Comparison of ENCODE assay signal across 24 cellular contexts in genomic region chr7:140597425-140597949, GRCh38. TPM values are rescaled to one million over a fixed set of nuclear protein-coding genes. Genes with fewer than 3 reads are reported as not detected.
DNase-seq lines count a peak whose midpoint lies in the region; ATAC-seq, FAIRE-seq and TF ChIP-seq lines count a peak whose summit lies in the region.
"Had no signal": no experiment of that assay in that cellular context is flagged by ENCODE, and none has a peak within 500 bp of the region (broad histone marks: within the 10 kb centered on the region; RNA-seq: fewer than 3 reads in every experiment).

No MANE protein-coding gene starts in this region.

- WGBS in GM23248 (ENCODE audit: low coverage in 1 of 2, low lambda C conversion rate in 2 of 2, missing lambda C conversion rate in 2 of 2), 2 experiments: 53 to 55% methylated on average over 5 of the region's 5 CpGs
- 3% methylated on average over 5 of the region's 5 CpGs for WGBS in K562 (ENCODE audit: insufficient coverage, low coverage, missing lambda C conversion rate)
- 79% methylated on average over 5 of the region's 5 CpGs for WGBS in sigmoid colon, 2 donors

- CTCF ChIA-PET in K562 (lab: Yijun Ruan, JAX; ENCODE audit: low intra/inter-chr PET ratio): no interaction called here

- BruUV-seq in K562 (replicated peaks; lab: Mats Ljungman, UMichigan): no TSS peak

- H3K9ac ChIP-seq in GM23248 (no peak overlapping the region), K562 (ENCODE audit: insufficient read depth in 1 of 2, low read depth in 2 of 2, low read length in 2 of 2) (no peak overlapping the region), kidney (ENCODE audit: low read length in 2 of 2) (no peak overlapping the region)

- H3K4me3 ChIP-seq in GM23248 (no peak overlapping the region), K562 (no peak overlapping the region), right atrium auricular region (no peak overlapping the region), sigmoid colon (no peak overlapping the region), kidney (ENCODE audit: low read length in 2 of 2) (no peak overlapping the region)
- H3K4me3 ChIP-seq: adrenal gland, upper lobe of left lung had no signal

- H3K9me1 ChIP-seq in K562 (ENCODE audit: control insufficient read depth, insufficient read depth, low read length): no peaks in the 10 kb centered on the region

- TF ChIP-seq CTCF in K562 (IDR thresholded peaks at IDR 0.05 in 2 of 3, conservative IDR thresholded peaks at IDR 0.05 in 1 of 3; ENCODE audit: insufficient read depth in 2 of 3, low read depth in 1 of 3, low read length in 3 of 3) (no peak), right atrium auricular region (IDR thresholded peaks at IDR 0.05) (no peak), sigmoid colon (IDR thresholded peaks at IDR 0.05) (no peak), kidney (IDR thresholded peaks at IDR 0.05; ENCODE audit: borderline replicate concordance, extremely low read depth, insufficient read depth) (no peak)

- POLR2A ChIA-PET in K562 (lab: Yijun Ruan, JAX): interaction anchor here (2.3 kb wide), 1 partner anchor 11 kb away, joined by 9 read pairs; no protein-coding TSS in a partner anchor

- intact Hi-C loops in K562 (cut with micrococcal nuclease) (loop anchor here (5.0 kb wide), 2 partner anchors 80 to 120 kb away; partner anchors contain the start of gene MKRN1), sigmoid colon (cut with DNase I) (no loop called here), kidney (cut with DNase I) (no loop called here)

- in situ Hi-C loops in GM23248 (cut with MboI) (no loop called here), K562 (cut with MboI) (no loop called here)

- no peaks in the 10 kb centered on the region for H3K27me3 ChIP-seq in GM23248 (replicated peaks; ENCODE audit: insufficient read depth)
- peaks cover 52 to 64% of the 10 kb centered on the region in 2 experiments for H3K27me3 ChIP-seq in K562 (ENCODE audit: control insufficient read depth in 2 of 2, insufficient read depth in 2 of 2, low read length in 2 of 2)
- no peaks in the 10 kb centered on the region for H3K27me3 ChIP-seq in right atrium auricular region
- H3K27me3 ChIP-seq in sigmoid colon: no peaks in the 10 kb centered on the region
- H3K27me3 ChIP-seq: adrenal gland, upper lobe of left lung had no signal

- H3K9me2 ChIP-seq in GM23248 (ENCODE audit: insufficient read depth): no peaks in the 10 kb centered on the region

- H3K27ac ChIP-seq in GM23248 (0 out of 2 replicates have a peak overlapping the region, but pooled peaks have one; percentile 18), K562 (ENCODE audit: extremely low read depth, low read depth, low read length) (no peak overlapping the region), right atrium auricular region (peak overlapping the region; percentile 40 to 58), sigmoid colon (peak overlapping the region in 3 of 4 donors; percentile 19 to 63 (median 20)), kidney (ENCODE audit: low read depth in 2 of 2, low read length in 2 of 2) (no peak overlapping the region)

- no peak for TF ChIP-seq EP300 in K562 (IDR thresholded peaks at IDR 0.05; ENCODE audit: low read length)
- TF ChIP-seq EP300 in sigmoid colon (IDR thresholded peaks at IDR 0.05): no peak

- no peak for ATAC-seq in K562
- no peak for ATAC-seq in HG03442 (IDR thresholded peaks at IDR 0.05; ENCODE audit: unreplicated experiment)
- ATAC-seq: activated CD8-positive, alpha-beta T cell treated with anti-CD3 and anti-CD28 coated beads for 36 hours; HepG2; SK-N-SH treated with all-trans-retinoic acid at 6 μM for 48 hours had no signal

- H3K4me2 ChIP-seq in GM23248 (ENCODE audit: unreplicated experiment): peak overlapping the region; percentile 16
- no peak overlapping the region for H3K4me2 ChIP-seq in K562 (ENCODE audit: insufficient read depth, low read length)

- H3F3A ChIP-seq in GM23248 (ENCODE audit: insufficient read depth): 0 out of 2 replicates have a peak, but pooled peaks cover 6% of the 10 kb centered on the region

- TF ChIP-seq RAD21 in K562 (CRISPR knock-in tag; conservative IDR thresholded peaks at IDR 0.05 in 1 of 2, IDR thresholded peaks at IDR 0.05 in 1 of 2): no peak

- no peak for TF ChIP-seq POLR2A in K562 (conservative IDR thresholded peaks at IDR 0.05)
- TF ChIP-seq POLR2A in sigmoid colon (IDR thresholded peaks at IDR 0.05): no peak

- FAIRE-seq in K562 (lab: Jason Lieb, UNC): no peak
- no peak for FAIRE-seq in kidney (lab: Jason Lieb, UNC)
- FAIRE-seq: HepG2, RCC 7860 had no signal

- H3K4me1 ChIP-seq in GM23248 (ENCODE audit: insufficient read depth) (peaks cover 13% of the 10 kb centered on the region), K562 (replicated peaks in 1 of 2; ENCODE audit: control insufficient read depth in 2 of 2, insufficient read depth in 2 of 2, low read length in 2 of 2) (no peaks in the 10 kb centered on the region), right atrium auricular region (peaks cover 0 to 20% of the 10 kb centered on the region in 2 donors), sigmoid colon (no peaks in the 10 kb centered on the region), kidney (ENCODE audit: control insufficient read depth in 1 of 2, insufficient read depth in 1 of 2, low read depth in 1 of 2, low read length in 2 of 2) (peaks cover 0 to 9% of the 10 kb centered on the region in 2 donors)
- H3K4me1 ChIP-seq: upper lobe of left lung had no signal

- H2AFZ ChIP-seq in GM23248 (peak overlapping the region; percentile 77), K562 (ENCODE audit: low read depth, low read length) (no peak overlapping the region)

- no peaks in the 10 kb centered on the region for H4K20me1 ChIP-seq in GM23248 (ENCODE audit: insufficient read depth)
- peaks cover 3% of the 10 kb centered on the region; the same call in 1 of the 2 replicates for H4K20me1 ChIP-seq in K562 (replicated peaks; ENCODE audit: control insufficient read depth, insufficient read depth, low read length)

- H3K9me3 ChIP-seq in GM23248 (ENCODE audit: low read depth) (no peaks in the 10 kb centered on the region), K562 (replicated peaks; ENCODE audit: control insufficient read depth, insufficient read depth, low read depth, low read length) (no peaks in the 10 kb centered on the region), right atrium auricular region (no peaks in the 10 kb centered on the region), sigmoid colon (no peaks in the 10 kb centered on the region), kidney (ENCODE audit: control insufficient read depth in 1 of 2, low read length in 2 of 2) (no peaks in the 10 kb centered on the region)
- H3K9me3 ChIP-seq: adrenal gland, upper lobe of left lung had no signal

- DNase-seq in GM23248 (peak; percentile 19), K562 (ENCODE audit: extremely low read depth in 1 of 4, low spot score in 3 of 4) (peak in 1 of 4 experiments; percentile 3), right atrium auricular region (ENCODE audit: low spot score) (no peak), sigmoid colon (no peak), kidney (no peak), HCEC 1CT (no peak), NOMO-1 treated with DMSO at 0.1 percent for 48 hours (lab: John Stamatoyannopoulos, UW; ENCODE audit: unreplicated experiment) (no peak)
- DNase-seq: activated B cell treated with CpG ODN at 0.5 μM for 24 hours; activated CD8-positive, alpha-beta T cell treated with anti-CD3 and anti-CD28 coated beads for 36 hours; activated gamma-delta T cell treated with Interleukin-2 at 50 U/mL for 16 hours; activated T-cell treated with anti-CD3 and anti-CD28 coated beads for 4 hours; adrenal gland; C1 segment of cervical spinal cord; caudate nucleus; EL; islet precursor cell; naive B cell; NCI-H1436; NCI-H510A treated with DMSO at 0.1 percent for 48 hours; upper lobe of left lung had no signal

- H3K36me3 ChIP-seq in GM23248 (ENCODE audit: low read depth): no peaks in the 10 kb centered on the region
- H3K36me3 ChIP-seq in K562 (ENCODE audit: control insufficient read depth, insufficient read depth, low read length): no peaks in the 10 kb centered on the region
- H3K36me3 ChIP-seq in right atrium auricular region: no peaks in the 10 kb centered on the region
- H3K36me3 ChIP-seq in sigmoid colon: peaks cover 0 to 12% (median 0%) of the 10 kb centered on the region in 4 donors
- no peaks in the 10 kb centered on the region for H3K36me3 ChIP-seq in kidney (ENCODE audit: control insufficient read depth in 1 of 2, insufficient read depth in 2 of 2, low read length in 2 of 2)
- H3K36me3 ChIP-seq: adrenal gland, upper lobe of left lung had no signal

- no peaks in the 10 kb centered on the region for H3K79me2 ChIP-seq in GM23248 (ENCODE audit: insufficient read depth)
- no peaks in the 10 kb centered on the region for H3K79me2 ChIP-seq in K562 (ENCODE audit: control insufficient read depth, insufficient read depth, low read length)

TF ChIP-seq in K562, 482 proteins besides CTCF, POLR2A, EP300 and RAD21 (continues in another document):
- peak; percentile 34 for TF ChIP-seq CBX2 (IDR thresholded peaks at IDR 0.05; ENCODE audit: insufficient read depth, low read length, poor library complexity, severe bottlenecking)

RNA-seq across cellular contexts. Expression of gene DENND2A, which starts 43.1 kb away (rescaled TPM):
- total RNA-seq in GM23248 (2014; rRNA removed; shearing (Covaris generic)): 2.2 and 2.4 TPM in 2 replicates
- polyA plus RNA-seq in GM23248 (2016; fragmentation: Nextera tagmentation; extraction: Ambion mirVana): 0.78 and 1.6 TPM in 2 replicates
- not detected in 2 replicates for total RNA-seq in K562 (2011; cell fraction: chromatin; rRNA removed; ENCODE audit: low replicate concordance)
- total RNA-seq in K562 (2011; cell fraction: nucleolus; rRNA removed): not detected in 2 replicates
- total RNA-seq in K562 (2011; cell fraction: nucleoplasm; rRNA removed): not detected in 2 replicates
- total RNA-seq in K562 (2014; rRNA removed): not detected in 2 replicates
- total RNA-seq in K562 (2014; rRNA removed; fragmentation: Illumina TruSeq; extraction: Trizol): not detected in 2 replicates
- total RNA-seq in K562 (2015; rRNA removed; fragmentation: Illumina TruSeq; extraction: Trizol): not detected in 2 replicates
- total RNA-seq in K562 (2021): 0.16 TPM in 1 of 2 replicates, not detected in the other
- polyA plus RNA-seq in K562 (2011; rRNA removed): not detected in 2 replicates
- polyA plus RNA-seq in K562 (2011; cell fraction: cytosol; rRNA removed): not detected in 2 replicates
- 0.18 TPM in 1 of 2 replicates, not detected in the other for polyA plus RNA-seq in K562 (2011; cell fraction: nucleus; rRNA removed)
- not detected in 2 replicates for polyA plus RNA-seq in K562 (2012)
- polyA plus RNA-seq in K562 (2014; fragmentation: Illumina TruSeq; extraction: Trizol): not detected in 2 replicates
- polyA plus RNA-seq in K562 (2014; fragmentation: Nextera tagmentation; extraction: Ambion mirVana): not detected
- polyA plus RNA-seq in K562 (2014; rRNA removed): not detected in 2 replicates
- not detected in 2 replicates for polyA minus RNA-seq in K562 (2011; rRNA and poly(A)+ RNA removed)
- polyA minus RNA-seq in K562 (2011; cell fraction: cytosol; rRNA and poly(A)+ RNA removed): not detected in 2 replicates
- polyA minus RNA-seq in K562 (2011; cell fraction: nucleus; rRNA and poly(A)+ RNA removed): not detected in 2 replicates
- total RNA-seq in right atrium auricular region: 10 to 100 TPM in 1 of 2 donors, 1 to 10 TPM in 1; 9.2 to 10.5 TPM
- total RNA-seq in sigmoid colon: 10 to 100 TPM in 3 of 4 donors, 1 to 10 TPM in 1; 7.6 to 38.8 (median 13.6) TPM
- 10 to 100 TPM in 1 of 3 donors, 1 to 10 TPM in 2; 6.2 to 22.2 (median 7.2) TPM for polyA plus RNA-seq in sigmoid colon
- 18.0 TPM for total RNA-seq in kidney
- polyA plus RNA-seq in kidney (ENCODE audit: insufficient read depth, low read depth, low replicate concordance): 6.5 TPM
- total RNA-seq: activated B cell treated with CpG ODN at 0.5 μM for 24 hours; activated CD8-positive, alpha-beta T cell treated with anti-CD3 and anti-CD28 coated beads for 36 hours; HepG2 had no signal
- polyA plus RNA-seq: HepG2 had no signal

Comparison
In these comparisons a context has a peak if more than half of its experiments do, and no peak if none do; other contexts are left out.
1. H3K27ac ChIP-seq: peak in GM23248 (single experiment), right atrium auricular region (2 of 2) and sigmoid colon (3 of 4); none in K562 (single experiment) and kidney (0 of 2).